1 cellular context compared by ENCODE assay signal in genomic region chr19:3984908-3985642, GRCh38.
TF ChIP-seq lines count a peak whose summit lies in the region.

Gene EEF2, minus strand, starts transcription at chr19:3985463. Its CDS starts 83 bp downstream, at chr19:3985380.

TF ChIP-seq in K562, 482 proteins besides CTCF, POLR2A, EP300 and RAD21 (continued from another document and continues in another):
- TF ChIP-seq CHD7 (IDR thresholded peaks at IDR 0.05; ENCODE audit: low read depth, low read length) (no peak), IRF2 (CRISPR knock-in tag; IDR thresholded peaks at IDR 0.05) (no peak; the same call in 1 of the 2 replicates), NR2C2 (CRISPR knock-in tag; IDR thresholded peaks at IDR 0.05) (no peak; the same call in 1 of the 2 replicates), NR2C2 (tag; IDR thresholded peaks at IDR 0.05) (peak; percentile 11; the same call in 1 of the 2 replicates), PKNOX1 (IDR thresholded peaks at IDR 0.05) (no peak), SUPT5H (IDR thresholded peaks at IDR 0.05) (peak; percentile 100), TFE3 (CRISPR knock-in tag; IDR thresholded peaks at IDR 0.05) (peak; percentile 99), SNRNP70 (optimal IDR thresholded peaks at IDR 0.05; ENCODE audit: low read depth, low read length) (no peak), TEAD2 (tag; IDR thresholded peaks at IDR 0.05) (no peak), ZNF3 (CRISPR knock-in tag; IDR thresholded peaks at IDR 0.05) (no peak), MLLT1 (IDR thresholded peaks at IDR 0.05) (peak in 1 of 2 experiments; percentile 17; a peak in 1 of 4 replicates), GTF2F1 (IDR thresholded peaks at IDR 0.05; ENCODE audit: low read depth, low read length) (peak; percentile 94), PHF21A (IDR thresholded peaks at IDR 0.05; ENCODE audit: borderline replicate concordance, low read depth) (no peak), KAT8 (IDR thresholded peaks at IDR 0.05; ENCODE audit: low read depth) (no peak), ZMIZ1 (IDR thresholded peaks at IDR 0.05; ENCODE audit: low read depth in 2 of 2, low read length in 2 of 2) (no peak), DDX20 (tag; IDR thresholded peaks at IDR 0.05; ENCODE audit: low read depth) (no peak), TAF7 (tag; IDR thresholded peaks at IDR 0.05) (peak; percentile 100), KDM1A (IDR thresholded peaks at IDR 0.05) (no peak), NR2C1 (IDR thresholded peaks at IDR 0.05) (no peak), NR2C1 (tag; IDR thresholded peaks at IDR 0.05) (0 out of 2 replicates have a peak, but pooled peaks have one; percentile 33), DACH1 (IDR thresholded peaks at IDR 0.05; ENCODE audit: partially characterized antibody) (peak; percentile 39), THAP7 (CRISPR knock-in tag; IDR thresholded peaks at IDR 0.05) (no peak; the same call in 1 of the 2 replicates), HINFP (tag; conservative IDR thresholded peaks at IDR 0.05; ENCODE audit: low read depth) (no peak), MYBL2 (IDR thresholded peaks at IDR 0.05; ENCODE audit: low read depth) (no peak), MYBL2 (CRISPR knock-in tag; IDR thresholded peaks at IDR 0.05; ENCODE audit: borderline replicate concordance) (no peak), E2F8 (IDR thresholded peaks at IDR 0.05; ENCODE audit: low read depth, partially characterized antibody) (no peak), ATF4 (CRISPR knock-in tag; IDR thresholded peaks at IDR 0.05) (no peak), ZNF584 (CRISPR knock-in tag; IDR thresholded peaks at IDR 0.05; ENCODE audit: low read depth) (no peak), CHD4 (IDR thresholded peaks at IDR 0.05; ENCODE audit: insufficient read depth, insufficient replicate concordance, low read depth, low read length, poor library complexity, severe bottlenecking) (no peak), ZNF766 (CRISPR knock-in tag; conservative IDR thresholded peaks at IDR 0.05) (no peak)
